ENCODE assay signal across 20 cellular contexts in genomic region chr13:51577690-51578089, GRCh38. TPM values are rescaled to one million over a fixed set of nuclear protein-coding genes. Genes with fewer than 3 reads are reported as not detected.
DNase-seq lines count a peak whose midpoint lies in the region; ATAC-seq, FAIRE-seq and TF ChIP-seq lines count a peak whose summit lies in the region.
"Had no signal": no experiment of that assay in that cellular context is flagged by ENCODE, and none has a peak within 500 bp of the region (broad histone marks: within the 10 kb centered on the region; RNA-seq: fewer than 3 reads in every experiment).

No MANE protein-coding gene starts in this region.

- no peak for ATAC-seq in PC-3
- ATAC-seq in HG02623 (IDR thresholded peaks at IDR 0.05; ENCODE audit: unreplicated experiment), result no peak

- no peaks in the 10 kb centered on the region for H3K9me2 ChIP-seq in PC-3 (replicated peaks; ENCODE audit: low read length)

- BruUV-seq in PC-3 (replicated peaks; lab: Mats Ljungman, UMichigan) (no TSS peak), mammary epithelial cell (replicated peaks; lab: Mats Ljungman, UMichigan) (no TSS peak)

- CTCF ChIA-PET in PC-3 (lab: Charles Lee), result no interaction called here
- CTCF ChIA-PET in mammary epithelial cell (lab: Charles Lee; ENCODE audit: low non-redundant PET), result no interaction called here

- H3K4me3 ChIP-seq in PC-3 (ENCODE audit: low read length) (no peak overlapping the region), mammary epithelial cell (replicated peaks in 1 of 3; ENCODE audit: insufficient read depth in 1 of 3, low read depth in 2 of 3, low read length in 3 of 3) (peak overlapping the region in 2 of 3 experiments; percentile 6 to 46), keratinocyte (ENCODE audit: control insufficient read depth in 2 of 3, extremely low read depth in 1 of 3, insufficient read depth in 2 of 3, low read depth in 1 of 3, low read length in 3 of 3) (peak overlapping the region; percentile 40 to 89 (median 65)), smooth muscle cell (no peak overlapping the region)
- H3K4me3 ChIP-seq: BLaER1 had no signal

- no peaks in the 10 kb centered on the region for H3K4me1 ChIP-seq in PC-3 (ENCODE audit: insufficient read depth, low read length)
- H3K4me1 ChIP-seq in mammary epithelial cell (ENCODE audit: insufficient read depth, low read length), result peaks cover 20% of the 10 kb centered on the region
- peaks cover 28% of the 10 kb centered on the region for H3K4me1 ChIP-seq in keratinocyte (ENCODE audit: control insufficient read depth, extremely low read depth, insufficient read depth, low read length)
- no peaks in the 10 kb centered on the region for H3K4me1 ChIP-seq in smooth muscle cell (ENCODE audit: low read depth)
- H3K4me1 ChIP-seq: BLaER1 had no signal

- DNase-seq in PC-3, result peak; percentile 7
- DNase-seq in mammary epithelial cell, result peak; percentile 58
- DNase-seq in keratinocyte (ENCODE audit: low read depth, low spot score), result no peak
- DNase-seq in smooth muscle cell (lab: John Stamatoyannopoulos, UW; ENCODE audit: unreplicated experiment), result no peak
- DNase-seq in HUDEP-2 (lab: John Stamatoyannopoulos, UW; ENCODE audit: unreplicated experiment in 76 of 76), result no peak
- no peak for DNase-seq in D721Med (ENCODE audit: insufficient read length, low spot score)
- DNase-seq: CD4-positive, alpha-beta T cell; COR-L47; DMS 273 treated with DMSO at 0.1 percent for 48 hours; DMS79 treated with DMSO at 0.1 percent for 48 hours; H7; IMR-90; NCI-H1694; NCI-H2081 treated with DMSO at 0.1 percent for 48 hours; NCI-H446 treated with DMSO at 0.1 percent for 48 hours; NCI-H69; SHP77 had no signal

- H2AFZ ChIP-seq in PC-3 (ENCODE audit: low read length) (no peak overlapping the region), mammary epithelial cell (ENCODE audit: low read depth, low read length) (no peak overlapping the region), keratinocyte (ENCODE audit: control insufficient read depth, low read length) (peak overlapping the region; percentile 23), smooth muscle cell (ENCODE audit: low read depth) (no peak overlapping the region)

- H3K27me3 ChIP-seq in PC-3 (ENCODE audit: low read length), result no peaks in the 10 kb centered on the region
- no peaks in the 10 kb centered on the region for H3K27me3 ChIP-seq in mammary epithelial cell (ENCODE audit: insufficient read depth, low read length)
- H3K27me3 ChIP-seq in keratinocyte (ENCODE audit: control insufficient read depth, extremely low read depth, insufficient read depth, low read length), result no peaks in the 10 kb centered on the region
- no peaks in the 10 kb centered on the region for H3K27me3 ChIP-seq in smooth muscle cell (ENCODE audit: low read depth)
- H3K27me3 ChIP-seq: BLaER1 had no signal

- FAIRE-seq in keratinocyte (lab: Jason Lieb, UNC), result peak; percentile 88
- FAIRE-seq in D721Med (lab: Jason Lieb, UNC), result no peak
- FAIRE-seq: HTR-8/SVneo had no signal

- H3K9ac ChIP-seq in PC-3 (ENCODE audit: low read length), result no peak overlapping the region
- no peak overlapping the region for H3K9ac ChIP-seq in mammary epithelial cell (ENCODE audit: insufficient read depth, low read length)
- peak overlapping the region; percentile 77 for H3K9ac ChIP-seq in keratinocyte (ENCODE audit: control insufficient read depth, extremely low read depth, insufficient read depth, low read length)
- no peak overlapping the region for H3K9ac ChIP-seq in smooth muscle cell (ENCODE audit: low read depth)
- H3K9ac ChIP-seq: BLaER1 had no signal

- dilution Hi-C loops in mammary epithelial cell (cut with HindIII; ENCODE audit: low sequenced_read_pairs) (no loop called here), keratinocyte (cut with MboI; ENCODE audit: extremely low pct_ligation_motif_present, low sequenced_read_pairs) (no loop called here)

- WGBS in mammary epithelial cell (ENCODE audit: low coverage, missing lambda C conversion rate), result 2% methylated on average over 4 of the region's 4 CpGs
- WGBS in smooth muscle cell (ENCODE audit: low lambda C conversion rate), result 67% methylated on average over 4 of the region's 4 CpGs

- in situ Hi-C loops in mammary epithelial cell (cut with MboI; ENCODE audit: low sequenced_read_pairs in 2 of 2), result no loop called here

- no peaks in the 10 kb centered on the region for H3K79me2 ChIP-seq in PC-3 (ENCODE audit: low read length)
- peaks cover 32% of the 10 kb centered on the region for H3K79me2 ChIP-seq in mammary epithelial cell (ENCODE audit: insufficient read depth, low read length)
- H3K79me2 ChIP-seq in keratinocyte (ENCODE audit: control insufficient read depth, insufficient read depth, low read length), result peaks cover 35% of the 10 kb centered on the region
- H3K79me2 ChIP-seq in smooth muscle cell (ENCODE audit: low read depth), result no peaks in the 10 kb centered on the region

- POLR2A ChIA-PET in PC-3 (lab: Charles Lee; ENCODE audit: unreplicated experiment), result no interaction called here

- no peak overlapping the region for H3K27ac ChIP-seq in PC-3 (ENCODE audit: low read length)
- peak overlapping the region; percentile 80 for H3K27ac ChIP-seq in mammary epithelial cell (ENCODE audit: insufficient read depth, low read depth, low read length)
- peak overlapping the region; percentile 90 for H3K27ac ChIP-seq in keratinocyte (ENCODE audit: control insufficient read depth, insufficient read depth, low read length)
- peak overlapping the region; percentile 57 for H3K27ac ChIP-seq in smooth muscle cell (ENCODE audit: low read depth)
- H3K27ac ChIP-seq: BLaER1 had no signal

- H3K9me3 ChIP-seq in PC-3 (ENCODE audit: low read length) (no peaks in the 10 kb centered on the region), mammary epithelial cell (replicated peaks; ENCODE audit: insufficient read depth, low read length) (no peaks in the 10 kb centered on the region), keratinocyte (ENCODE audit: control insufficient read depth, low read depth, low read length) (no peaks in the 10 kb centered on the region), smooth muscle cell (replicated peaks; ENCODE audit: low read depth) (no peaks in the 10 kb centered on the region)
- H3K9me3 ChIP-seq: BLaER1 had no signal

- H3K4me2 ChIP-seq in PC-3 (ENCODE audit: low read length) (no peak overlapping the region), mammary epithelial cell (ENCODE audit: insufficient read depth, low read depth, low read length) (peak overlapping the region; percentile 91), keratinocyte (ENCODE audit: control insufficient read depth, extremely low read depth, insufficient read depth, low read depth, low read length) (peak overlapping the region; percentile 98), smooth muscle cell (no peak overlapping the region)
- H3K4me2 ChIP-seq: BLaER1 had no signal

- H4K20me1 ChIP-seq in PC-3 (ENCODE audit: low read length) (no peaks in the 10 kb centered on the region), mammary epithelial cell (ENCODE audit: insufficient read depth, low read length) (no peaks in the 10 kb centered on the region), keratinocyte (ENCODE audit: control insufficient read depth, extremely low read depth, insufficient read depth, low read length) (no peaks in the 10 kb centered on the region), smooth muscle cell (ENCODE audit: low read depth) (no peaks in the 10 kb centered on the region)
- H4K20me1 ChIP-seq: BLaER1 had no signal

- TF ChIP-seq CTCF in PC-3 (conservative IDR thresholded peaks at IDR 0.05; ENCODE audit: low read depth, low read length), result no peak
- no peak for TF ChIP-seq CTCF in mammary epithelial cell (conservative IDR thresholded peaks at IDR 0.05 in 1 of 2, IDR thresholded peaks at IDR 0.05 in 1 of 2; ENCODE audit: extremely low read depth in 1 of 2, insufficient read depth in 1 of 2, low read depth in 1 of 2, low read length in 2 of 2)
- TF ChIP-seq CTCF in keratinocyte (optimal IDR thresholded peaks at IDR 0.05 in 1 of 3, IDR thresholded peaks at IDR 0.05 in 1 of 3, conservative IDR thresholded peaks at IDR 0.05 in 1 of 3; ENCODE audit: extremely low read depth in 1 of 3, insufficient read depth in 2 of 3, low read length in 3 of 3), result no peak
- TF ChIP-seq CTCF in smooth muscle cell (IDR thresholded peaks at IDR 0.05; ENCODE audit: borderline replicate concordance, insufficient read depth, poor library complexity, severe bottlenecking), result no peak
- TF ChIP-seq CTCF in D721Med (IDR thresholded peaks at IDR 0.05; ENCODE audit: insufficient read depth, missing control alignments), result no peak

- H3K36me3 ChIP-seq in PC-3 (ENCODE audit: low read depth, low read length) (no peaks in the 10 kb centered on the region), mammary epithelial cell (ENCODE audit: insufficient read depth, low read length) (no peaks in the 10 kb centered on the region), keratinocyte (ENCODE audit: control insufficient read depth in 2 of 2, extremely low read depth in 1 of 2, insufficient read depth in 2 of 2, low read length in 2 of 2) (peaks cover 0 to 2% of the 10 kb centered on the region in 2 experiments), smooth muscle cell (ENCODE audit: low read depth) (no peaks in the 10 kb centered on the region)
- H3K36me3 ChIP-seq: BLaER1 had no signal

- no peaks in the 10 kb centered on the region for H3F3A ChIP-seq in PC-3 (ENCODE audit: low read length, unreplicated experiment)
- H3F3A ChIP-seq in smooth muscle cell (ENCODE audit: low read depth), result no peaks in the 10 kb centered on the region

- intact Hi-C loops in PC-3 (cut with micrococcal nuclease), result no loop called here
- intact Hi-C loops in mammary epithelial cell (cut with micrococcal nuclease), result loop anchor here (1.0 to 2.0 kb wide), 3 partner anchors 19 to 125 kb away; partner anchors contain the start of gene INTS6

- no peaks in the 10 kb centered on the region for H3K9me1 ChIP-seq in keratinocyte (ENCODE audit: control insufficient read depth, extremely low read depth, insufficient read depth, low read length)

RNA-seq across cellular contexts. Expression of gene WDFY2, which starts 6.6 kb away (rescaled TPM):
- total RNA-seq in PC-3 (2014; rRNA removed) (4.1 and 5.9 TPM in 2 replicates), mammary epithelial cell (10 to 100 TPM; 20.7 to 32.9 TPM), smooth muscle cell (9.3 and 13.7 TPM in 2 replicates)
- polyA plus RNA-seq in mammary epithelial cell (7.4 TPM), keratinocyte (12.7 to 18.6 TPM (median 17.0 TPM) in 3 replicates), smooth muscle cell (6.6 and 9.8 TPM in 2 replicates)
- polyA minus RNA-seq in mammary epithelial cell (35.2 TPM), keratinocyte (24.8 to 50.3 TPM (median 36.8 TPM) in 3 replicates)
- polyA plus RNA-seq in keratinocyte (2011; ENCODE audit: low read depth), result 17.6 TPM
- polyA plus RNA-seq in keratinocyte (2011; cell fraction: cytosol; rRNA removed), result 8.4 and 9.9 TPM in 2 replicates
- 39.7 and 42.2 TPM in 2 replicates for polyA plus RNA-seq in keratinocyte (2011; cell fraction: nucleus; rRNA removed)
- 13.8 and 14.0 TPM in 2 replicates for polyA plus RNA-seq in keratinocyte (2012; ENCODE audit: low replicate concordance)
- polyA minus RNA-seq in keratinocyte (2011; cell fraction: cytosol; rRNA and poly(A)+ RNA removed), result 14.0 TPM
- polyA minus RNA-seq in keratinocyte (2011; cell fraction: nucleus; rRNA and poly(A)+ RNA removed), result 40.6 and 81.8 TPM in 2 replicates

Comparison
In these comparisons a context has a peak if more than half of its experiments do, and no peak if none do; other contexts are left out.
1. DNase-seq: peak in PC-3 (single experiment) and mammary epithelial cell (single experiment); none in keratinocyte (single experiment), smooth muscle cell (single experiment), HUDEP-2 (0 of 76) and D721Med (single experiment).
2. H3K4me2 ChIP-seq: peak in mammary epithelial cell (single experiment) and keratinocyte (single experiment); none in PC-3 (single experiment) and smooth muscle cell (single experiment).
3. H3K4me3 ChIP-seq: peak in mammary epithelial cell (2 of 3) and keratinocyte (3 of 3); none in PC-3 (single experiment) and smooth muscle cell (single experiment).